In the genomic region with DNA sequence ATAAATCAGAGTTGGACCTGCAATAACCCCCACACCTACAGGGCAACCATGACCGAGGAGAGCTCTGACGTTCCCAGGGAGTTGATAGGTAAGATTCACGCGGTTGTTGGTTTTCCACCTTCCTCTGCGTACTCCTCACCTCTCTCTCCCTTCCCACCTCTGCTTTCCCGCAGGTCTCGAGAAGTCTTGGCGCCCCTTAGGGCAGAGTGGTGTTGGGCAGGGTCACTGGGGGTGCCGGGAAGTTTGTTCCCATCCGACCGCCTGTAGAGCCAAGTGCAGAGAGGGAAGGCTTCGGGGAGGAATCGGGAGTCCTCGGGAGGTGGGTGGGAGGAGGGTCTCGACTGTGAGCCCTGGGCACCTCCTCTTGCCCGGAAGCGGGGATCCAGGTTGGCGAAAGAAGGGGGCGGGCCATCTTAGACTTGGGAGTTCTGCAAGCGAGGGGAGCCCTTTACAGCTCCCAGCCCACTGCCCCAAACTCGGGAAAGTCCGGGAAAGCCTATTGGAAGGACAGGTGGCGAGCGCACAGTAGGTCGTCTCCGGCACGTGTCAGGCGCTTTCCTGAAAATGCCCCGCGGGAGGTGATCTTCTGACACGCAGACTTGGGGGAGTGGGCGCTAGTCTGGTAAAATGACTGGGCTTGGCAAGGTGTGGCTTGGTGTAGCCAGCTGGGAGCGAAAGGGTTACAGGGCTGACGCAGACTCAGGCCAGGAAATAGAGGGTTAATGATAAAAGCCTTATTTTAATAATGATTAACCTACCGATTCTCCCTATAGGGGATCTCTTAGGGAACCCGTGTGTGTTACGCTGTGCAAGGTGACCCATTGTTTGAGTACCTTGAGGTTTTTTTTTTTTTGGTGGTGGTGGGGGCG, we compare ENCODE assay signal across 8 cellular contexts. TPM values are rescaled to one million over a fixed set of nuclear protein-coding genes. Genes with fewer than 3 reads are reported as not detected.
A peak's percentile ranks its signal among the peaks of the same experiment; 100 is the strongest.
DNase-seq lines count a peak whose midpoint lies in the region; ATAC-seq, FAIRE-seq and TF ChIP-seq lines count a peak whose summit lies in the region.

No MANE protein-coding gene starts in this region.

- H3K27ac Mint-ChIP-seq in activated CD8-positive, alpha-beta T cell treated with anti-CD3 and anti-CD28 coated beads, Interleukin-2, amount 10 ng/mL, durations not matched to agents 7 days and 5 days, result peak overlapping the region; percentile 48

- CTCF ChIA-PET in activated CD8-positive, alpha-beta T cell treated with anti-CD3 and anti-CD28 coated beads, Interleukin-2, amount 10 ng/mL, durations not matched to agents 7 days and 5 days (lab: Charles Lee), result interaction anchor here (0.6 to 6.6 kb wide), 27 partner anchors 8 to 321 kb away, joined by 3 to 233 read pairs (median 7); no protein-coding TSS in a partner anchor

- TF ChIP-seq EP300 in esophagus muscularis mucosa (IDR thresholded peaks at IDR 0.05) (no peak), neural cell (conservative IDR thresholded peaks at IDR 0.05; ENCODE audit: poor library complexity, severe bottlenecking) (no peak)

- POLR2A ChIA-PET in activated CD8-positive, alpha-beta T cell treated with anti-CD3 and anti-CD28 coated beads, Interleukin-2, amount 10 ng/mL, durations not matched to agents 7 days and 5 days (lab: Charles Lee), result interaction anchor here (0.6 to 1.8 kb wide), 3 partner anchors 13 to 210 kb away, joined by 3 to 7 read pairs (median 5); no protein-coding TSS in a partner anchor

- peaks cover 2% of the 10 kb centered on the region; the same call in 1 of the 2 replicates for H3K36me3 ChIP-seq in HUES64 (ENCODE audit: insufficient read depth, low read length)
- H3K36me3 ChIP-seq in esophagus muscularis mucosa, result no peaks in the 10 kb centered on the region
- no peaks in the 10 kb centered on the region for H3K36me3 ChIP-seq in neural cell (ENCODE audit: insufficient read depth, low read length)

- H3K27me3 ChIP-seq in HUES64 (ENCODE audit: insufficient read depth, low read length), result no peaks in the 10 kb centered on the region
- peaks cover 0 to 19% (median 0%) of the 10 kb centered on the region in 4 donors for H3K27me3 ChIP-seq in esophagus muscularis mucosa
- H3K27me3 ChIP-seq in neural cell (ENCODE audit: insufficient read depth, low read depth, low read length), result no peaks in the 10 kb centered on the region

- H3K9me2 ChIP-seq in neural cell (ENCODE audit: insufficient read depth, low read length), result no peaks in the 10 kb centered on the region

- H3K4me2 ChIP-seq in neural cell (ENCODE audit: low read length), result peak overlapping the region; percentile 77

- ATAC-seq in activated CD8-positive, alpha-beta T cell treated with anti-CD3 and anti-CD28 coated beads, Interleukin-2, amount 10 ng/mL, durations not matched to agents 7 days and 5 days, result peak; percentile 18

- under 1% methylated on average over 36 of the region's 38 CpGs for WGBS in HUES64
- WGBS in esophagus muscularis mucosa, result 6% methylated on average over 16 of the region's 38 CpGs

- H3F3A ChIP-seq in neural cell (ENCODE audit: insufficient read depth, low read length, poor library complexity, severe bottlenecking), result no peaks in the 10 kb centered on the region

- DNase-seq in GM12892 (ENCODE audit: insufficient read length) (peak; percentile 28), esophagus muscularis mucosa (ENCODE audit: extremely low spot score) (no peak), DMS114 treated with DMSO at 0.1 percent for 48 hours (lab: John Stamatoyannopoulos, UW; ENCODE audit: unreplicated experiment) (no peak), retina (no peak), NCI-H1694 (lab: John Stamatoyannopoulos, UW) (no peak)
- DNase-seq in activated CD8-positive, alpha-beta T cell treated with anti-CD3 and anti-CD28 coated beads, Interleukin-2, amount 10 ng/mL, durations not matched to agents 7 days and 5 days, result peak; percentile 23

- intact Hi-C loops in esophagus muscularis mucosa (cut with DNase I), result loop anchor here (5.0 kb wide), 1 partner anchor 207 kb away; no protein-coding TSS in a partner anchor

- TF ChIP-seq CTCF in esophagus muscularis mucosa (IDR thresholded peaks at IDR 0.05) (no peak), neural cell (IDR thresholded peaks at IDR 0.05; ENCODE audit: poor library complexity, severe bottlenecking) (no peak)

- no peaks in the 10 kb centered on the region for H3K79me2 ChIP-seq in neural cell (replicated peaks; ENCODE audit: insufficient read depth, low read length)

- H3K4me3 ChIP-seq in HUES64 (ENCODE audit: low read length), result peak overlapping the region; percentile 73
- peak overlapping the region; percentile 62 to 84 (median 70) for H3K4me3 ChIP-seq in esophagus muscularis mucosa
- H3K4me3 ChIP-seq in neural cell (ENCODE audit: low read length), result peak overlapping the region; percentile 82

- no peak for TF ChIP-seq RAD21 in neural cell (conservative IDR thresholded peaks at IDR 0.05)

- FAIRE-seq in GM12892 (lab: Jason Lieb, UNC), result peak; percentile 63

- H3K4me1 ChIP-seq in HUES64 (ENCODE audit: insufficient read depth, low read length), result peaks cover 19% of the 10 kb centered on the region
- H3K4me1 ChIP-seq in esophagus muscularis mucosa, result peaks cover 9 to 32% (median 26%) of the 10 kb centered on the region in 4 donors

- no peaks in the 10 kb centered on the region for H3K9me3 Mint-ChIP-seq in activated CD8-positive, alpha-beta T cell treated with anti-CD3 and anti-CD28 coated beads, Interleukin-2, amount 10 ng/mL, durations not matched to agents 7 days and 5 days (ENCODE audit: insufficient read depth)

- peaks cover 20% of the 10 kb centered on the region for H3K4me1 Mint-ChIP-seq in activated CD8-positive, alpha-beta T cell treated with anti-CD3 and anti-CD28 coated beads, Interleukin-2, amount 10 ng/mL, durations not matched to agents 7 days and 5 days (ENCODE audit: low read depth)

- H3K27ac ChIP-seq in HUES64 (ENCODE audit: low read depth, low read length) (peak overlapping the region; percentile 83; the same call in 1 of the 2 replicates), esophagus muscularis mucosa (replicated peaks in 1 of 4) (peak overlapping the region; percentile 59 to 72 (median 66)), neural cell (ENCODE audit: low read length) (peak overlapping the region; percentile 12)

- H3K9me3 ChIP-seq in HUES64 (ENCODE audit: insufficient read depth, low read depth, low read length), result no peaks in the 10 kb centered on the region
- H3K9me3 ChIP-seq in esophagus muscularis mucosa, result no peaks in the 10 kb centered on the region
- H3K9me3 ChIP-seq in neural cell (ENCODE audit: low read length), result no peaks in the 10 kb centered on the region

- TF ChIP-seq POLR2A in GM12892 (IDR thresholded peaks at IDR 0.05; ENCODE audit: low read depth, low read length) (no peak), esophagus muscularis mucosa (IDR thresholded peaks at IDR 0.05; ENCODE audit: low read depth) (no peak)

- H3K9ac ChIP-seq in HUES64 (ENCODE audit: low read depth, low read length), result peak overlapping the region; percentile 85
- peak overlapping the region; percentile 71 for H3K9ac ChIP-seq in neural cell (ENCODE audit: low read length)

- peak overlapping the region; percentile 76 for H3K4me3 Mint-ChIP-seq in activated CD8-positive, alpha-beta T cell treated with anti-CD3 and anti-CD28 coated beads, Interleukin-2, amount 10 ng/mL, durations not matched to agents 7 days and 5 days

- peak overlapping the region; percentile 56 for H2AFZ ChIP-seq in neural cell (ENCODE audit: low read depth, low read length)

- no peaks in the 10 kb centered on the region for H3K36me3 Mint-ChIP-seq in activated CD8-positive, alpha-beta T cell treated with anti-CD3 and anti-CD28 coated beads, Interleukin-2, amount 10 ng/mL, durations not matched to agents 7 days and 5 days (ENCODE audit: low read depth)

- H4K20me1 ChIP-seq in neural cell (ENCODE audit: insufficient read depth), result no peaks in the 10 kb centered on the region

- peaks cover 6% of the 10 kb centered on the region for H3K27me3 Mint-ChIP-seq in activated CD8-positive, alpha-beta T cell treated with anti-CD3 and anti-CD28 coated beads, Interleukin-2, amount 10 ng/mL, durations not matched to agents 7 days and 5 days (ENCODE audit: low read depth)

TF ChIP-seq in neural cell, 6 proteins besides CTCF, POLR2A, EP300 and RAD21 (continues in another document):
- peak; percentile 37 for TF ChIP-seq TAF1 (IDR thresholded peaks at IDR 0.05; ENCODE audit: low read depth)
- TF ChIP-seq POLR2AphosphoS5 (IDR thresholded peaks at IDR 0.05), result no peak
- TF ChIP-seq, protein P1, sequence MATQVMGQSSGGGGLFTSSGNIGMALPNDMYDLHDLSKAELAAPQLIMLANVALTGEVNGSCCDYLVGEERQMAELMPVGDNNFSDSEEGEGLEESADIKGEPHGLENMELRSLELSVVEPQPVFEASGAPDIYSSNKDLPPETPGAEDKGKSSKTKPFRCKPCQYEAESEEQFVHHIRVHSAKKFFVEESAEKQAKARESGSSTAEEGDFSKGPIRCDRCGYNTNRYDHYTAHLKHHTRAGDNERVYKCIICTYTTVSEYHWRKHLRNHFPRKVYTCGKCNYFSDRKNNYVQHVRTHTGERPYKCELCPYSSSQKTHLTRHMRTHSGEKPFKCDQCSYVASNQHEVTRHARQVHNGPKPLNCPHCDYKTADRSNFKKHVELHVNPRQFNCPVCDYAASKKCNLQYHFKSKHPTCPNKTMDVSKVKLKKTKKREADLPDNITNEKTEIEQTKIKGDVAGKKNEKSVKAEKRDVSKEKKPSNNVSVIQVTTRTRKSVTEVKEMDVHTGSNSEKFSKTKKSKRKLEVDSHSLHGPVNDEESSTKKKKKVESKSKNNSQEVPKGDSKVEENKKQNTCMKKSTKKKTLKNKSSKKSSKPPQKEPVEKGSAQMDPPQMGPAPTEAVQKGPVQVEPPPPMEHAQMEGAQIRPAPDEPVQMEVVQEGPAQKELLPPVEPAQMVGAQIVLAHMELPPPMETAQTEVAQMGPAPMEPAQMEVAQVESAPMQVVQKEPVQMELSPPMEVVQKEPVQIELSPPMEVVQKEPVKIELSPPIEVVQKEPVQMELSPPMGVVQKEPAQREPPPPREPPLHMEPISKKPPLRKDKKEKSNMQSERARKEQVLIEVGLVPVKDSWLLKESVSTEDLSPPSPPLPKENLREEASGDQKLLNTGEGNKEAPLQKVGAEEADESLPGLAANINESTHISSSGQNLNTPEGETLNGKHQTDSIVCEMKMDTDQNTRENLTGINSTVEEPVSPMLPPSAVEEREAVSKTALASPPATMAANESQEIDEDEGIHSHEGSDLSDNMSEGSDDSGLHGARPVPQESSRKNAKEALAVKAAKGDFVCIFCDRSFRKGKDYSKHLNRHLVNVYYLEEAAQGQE (IDR thresholded peaks at IDR 0.05; ENCODE audit: borderline replicate concordance), result no peak
- no peak for TF ChIP-seq SMC3 (conservative IDR thresholded peaks at IDR 0.05; ENCODE audit: poor library complexity)
- no peak for TF ChIP-seq EZH2 (IDR thresholded peaks at IDR 0.05; ENCODE audit: borderline replicate concordance, insufficient read depth, low read length, poor library complexity, severe bottlenecking)

RNA-seq across cellular contexts. Expression of a gene that starts 0.8 kb away (rescaled TPM):
- polyA plus RNA-seq in GM12892 (2012; ENCODE audit: missing spikeins), result 4.0 TPM
- 18.4 TPM for polyA plus RNA-seq in HUES64 (2013, experiment 1 of 2)
- 18.1 TPM for polyA plus RNA-seq in HUES64 (2013, experiment 2 of 2)
- total RNA-seq in activated CD8-positive, alpha-beta T cell treated with anti-CD3 and anti-CD28 coated beads, Interleukin-2, amount 10 ng/mL, durations not matched to agents 7 days and 5 days, result 1 to 10 TPM; 4.6 to 4.8 TPM
- total RNA-seq in esophagus muscularis mucosa, result 10 to 100 TPM in 3 of 4 donors, 1 to 10 TPM in 1; 10.0 to 12.1 (median 11.1) TPM
- 5.3 and 5.7 TPM in 2 replicates for polyA plus RNA-seq in neural cell
- polyA minus RNA-seq in neural cell, result 15.8 and 16.2 TPM in 2 replicates

Comparison
In these comparisons a context has a peak if more than half of its experiments do, and no peak if none do; other contexts are left out.
1. DNase-seq: peak in GM12892 (single experiment) and activated CD8-positive, alpha-beta T cell treated with anti-CD3 and anti-CD28 coated beads, Interleukin-2, amount 10 ng/mL, durations not matched to agents 7 days and 5 days (single experiment); none in esophagus muscularis mucosa (single experiment), DMS114 treated with DMSO at 0.1 percent for 48 hours (single experiment), retina (single experiment) and NCI-H1694 (single experiment).
2. H3K27ac ChIP-seq: peak in every context shown above with its lines; median percentile 83 in HUES64; 66 in esophagus muscularis mucosa; 12 in neural cell.
3. Peak in every context shown above with its lines, with median percentiles within 50 percentile points of each other: H3K4me3 ChIP-seq.